In the genomic region with DNA sequence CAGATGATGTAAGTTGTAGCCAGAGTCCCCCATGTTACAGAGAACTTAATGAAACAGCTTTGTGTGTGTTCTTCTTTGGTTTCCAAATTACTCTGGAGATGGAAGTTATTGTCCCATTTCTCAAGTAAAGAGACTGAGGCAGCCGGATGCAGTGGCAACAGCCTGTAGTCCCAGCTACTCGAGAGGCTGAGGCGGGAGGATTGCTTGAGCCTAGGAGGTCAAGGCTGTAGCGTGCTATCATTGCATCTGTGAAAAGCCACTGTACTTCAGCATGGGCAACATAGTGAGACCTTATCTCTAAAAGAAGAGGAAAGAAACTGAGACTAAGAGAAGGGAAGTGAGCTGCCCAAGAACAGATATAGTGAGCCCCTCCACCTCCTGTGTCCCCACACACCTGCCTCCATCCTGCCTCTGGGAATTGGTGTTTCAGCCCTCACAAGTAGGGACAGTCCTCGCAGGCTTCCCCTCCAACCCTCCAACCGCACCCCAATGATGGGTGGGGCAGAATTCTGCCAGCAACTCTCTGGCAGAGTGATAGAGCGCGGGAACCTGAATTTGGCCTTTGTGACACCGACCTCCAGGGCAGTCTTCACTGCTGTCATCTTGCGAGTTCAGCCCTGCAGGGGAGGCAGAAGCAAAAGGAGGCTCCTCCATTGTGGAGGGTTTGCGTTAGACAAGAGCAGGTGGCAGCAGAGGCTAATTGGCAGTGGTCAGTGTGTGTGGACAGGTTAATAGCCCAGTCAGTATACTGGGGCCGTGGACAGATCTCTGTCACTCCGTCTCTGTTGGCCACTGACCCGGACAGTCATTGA, we compare ENCODE assay signal across 9 cellular contexts. TPM values are rescaled to one million over a fixed set of nuclear protein-coding genes. Genes with fewer than 3 reads are reported as not detected.
DNase-seq lines count a peak whose midpoint lies in the region; ATAC-seq, FAIRE-seq and TF ChIP-seq lines count a peak whose summit lies in the region.
"Had no signal": no experiment of that assay in that cellular context is flagged by ENCODE, and none has a peak within 500 bp of the region (broad histone marks: within the 10 kb centered on the region; RNA-seq: fewer than 3 reads in every experiment).

No MANE protein-coding gene starts in this region.

- H3K36me3 ChIP-seq in heart left ventricle (peaks cover 0 to under 1% (median 0%) of the 10 kb centered on the region in 9 donors), HepG2 (replicated peaks in 1 of 2; ENCODE audit: control insufficient read depth in 1 of 2, insufficient read depth in 2 of 2, low read length in 2 of 2) (peaks cover 5 to 10% of the 10 kb centered on the region in 2 experiments; a peak in 4 of 5 replicates)

- intact Hi-C loops in heart left ventricle (cut with DNase I) (loop anchor here in 5 of 10 donors (2.0 kb wide), 2 partner anchors 15 to 21 kb away; partner anchors contain the start of gene LGALS1 (in 4 of the 5)), left cardiac atrium (cut with DNase I) (no loop called here), HepG2 (cut with micrococcal nuclease; ENCODE audit: unreplicated experiment) (loop anchor here (10.0 kb wide), 1 partner anchor 145 kb away; the partner anchor contains the start of gene GCAT)

- TF ChIP-seq RAD21 in HepG2 (CRISPR knock-in tag; IDR thresholded peaks at IDR 0.05) = no peak

- peak overlapping the region; percentile 94 for H3K4me2 ChIP-seq in HepG2 (ENCODE audit: low read depth, low read length)

- TF ChIP-seq POLR2A in heart left ventricle (IDR thresholded peaks at IDR 0.05) = no peak
- TF ChIP-seq POLR2A in HepG2 (IDR thresholded peaks at IDR 0.05; ENCODE audit: insufficient read depth in 1 of 2, low read depth in 2 of 2, low read length in 2 of 2) = no peak

- peaks cover 7 to 15% of the 10 kb centered on the region in 2 donors for H3K36me3 Mint-ChIP-seq in activated naive CD4-positive, alpha-beta T cell treated with anti-CD3 and anti-CD28 coated beads, Interleukin-2, amount 50 U/mL, for 72 hours
- H3K36me3 Mint-ChIP-seq in type B pancreatic cell = no peaks in the 10 kb centered on the region

- no TSS peak for BruUV-seq in HepG2 (replicated peaks; lab: Mats Ljungman, UMichigan)

- no peaks in the 10 kb centered on the region for H3K27me3 ChIP-seq in heart left ventricle
- H3K27me3 ChIP-seq in HepG2 (ENCODE audit: control insufficient read depth in 1 of 2, insufficient read depth in 2 of 2, low read length in 2 of 2) = no peaks in the 10 kb centered on the region; a peak in 1 of 5 replicates

- POLR2A ChIA-PET in HepG2 (lab: Yijun Ruan, JAX) = interaction anchor here (0.9 to 11.2 kb wide), 7 partner anchors 9 to 72 kb away, joined by 3 to 242 read pairs (median 36); partner anchors contain the start of genes GGA1, LGALS1, NOL12 and SH3BP1

- H2AFZ ChIP-seq in HepG2 (ENCODE audit: low read length) = no peak overlapping the region

- H3K4me1 ChIP-seq in heart left ventricle (peaks cover 0 to 62% (median 43%) of the 10 kb centered on the region in 12 donors), HepG2 (ENCODE audit: insufficient read depth, low read length) (peaks cover 61% of the 10 kb centered on the region)

- TF ChIP-seq CTCF in heart left ventricle (IDR thresholded peaks at IDR 0.05) (no peak), HepG2 (CRISPR knock-in tag; IDR thresholded peaks at IDR 0.05) (no peak), type B pancreatic cell (conservative IDR thresholded peaks at IDR 0.05) (no peak), omental fat pad (IDR thresholded peaks at IDR 0.05) (no peak)

- H3K4me1 Mint-ChIP-seq in type B pancreatic cell (ENCODE audit: unreplicated experiment) = peaks cover 41% of the 10 kb centered on the region

- peak overlapping the region; percentile 83 for H3K4me3 Mint-ChIP-seq in type B pancreatic cell

- H3K4me3 ChIP-seq in heart left ventricle (peak overlapping the region in 10 of 12 donors; percentile 51 to 86 (median 66)), HepG2 (replicated peaks in 1 of 3; ENCODE audit: insufficient read depth in 1 of 3, low read depth in 2 of 3, low read length in 3 of 3) (peak overlapping the region; percentile 75 to 97 (median 94))

- FAIRE-seq in HepG2 (lab: Jason Lieb, UNC) = no peak

- no peaks in the 10 kb centered on the region for H3K27me3 Mint-ChIP-seq in type B pancreatic cell

- CTCF ChIA-PET in HepG2 (lab: Yijun Ruan, JAX; ENCODE audit: low intra/inter-chr PET ratio, low total read pairs) = interaction anchor here (1.8 to 1.9 kb wide), 2 partner anchors 21 to 22 kb away, joined by 3 to 7 read pairs; no protein-coding TSS in a partner anchor

- DNase-seq in heart left ventricle (no peak), left cardiac atrium (no peak), HepG2 (ENCODE audit: low spot score) (no peak), type B pancreatic cell (ENCODE audit: extremely low spot score, unreplicated experiment) (no peak), caudate nucleus (lab: John Stamatoyannopoulos, UW) (no peak), omental fat pad (ENCODE audit: low spot score) (no peak)
- no peak for DNase-seq in activated naive CD4-positive, alpha-beta T cell treated with anti-CD3 and anti-CD28 coated beads, Interleukin-2, amount 50 U/mL, for 72 hours (ENCODE audit: low spot score in 2 of 2)
- DNase-seq: NCI-H1436 treated with DMSO at 0.1 percent for 48 hours had no signal

- ATAC-seq in heart left ventricle = no peak
- ATAC-seq in left cardiac atrium = no peak
- no peak for ATAC-seq in activated naive CD4-positive, alpha-beta T cell treated with anti-CD3 and anti-CD28 coated beads, Interleukin-2, amount 50 U/mL, for 72 hours
- ATAC-seq in HepG2 = no peak
- ATAC-seq in HG03342 (IDR thresholded peaks at IDR 0.05; ENCODE audit: unreplicated experiment) = no peak
- no peak for ATAC-seq in omental fat pad (ENCODE audit: low FRiP score)

- in situ Hi-C loops in HepG2 (cut with HindIII; ENCODE audit: extremely low pct_ligation_motif_present, low pct_unique_long_range_greater_than_20kb) = no loop called here

- no peak for TF ChIP-seq EP300 in HepG2 (IDR thresholded peaks at IDR 0.05; ENCODE audit: low read depth in 2 of 2, low read length in 2 of 2)
- TF ChIP-seq EP300 in HepG2 (CRISPR knock-in tag; IDR thresholded peaks at IDR 0.05; ENCODE audit: borderline replicate concordance) = no peak

- peak overlapping the region; percentile 92 for H3K9ac ChIP-seq in HepG2 (ENCODE audit: insufficient read depth, low read depth, low read length)

- H3K27ac Mint-ChIP-seq in activated naive CD4-positive, alpha-beta T cell treated with anti-CD3 and anti-CD28 coated beads, Interleukin-2, amount 50 U/mL, for 72 hours = peak overlapping the region; percentile 32 to 89
- H3K27ac Mint-ChIP-seq in type B pancreatic cell = peak overlapping the region; percentile 91

- peaks cover 48% of the 10 kb centered on the region for H4K20me1 ChIP-seq in HepG2 (ENCODE audit: insufficient read depth, low read length)

- H3K9me3 ChIP-seq in heart left ventricle (no peaks in the 10 kb centered on the region), HepG2 (ENCODE audit: low read length) (no peaks in the 10 kb centered on the region)

- H3K9me3 Mint-ChIP-seq in activated naive CD4-positive, alpha-beta T cell treated with anti-CD3 and anti-CD28 coated beads, Interleukin-2, amount 50 U/mL, for 72 hours = no peaks in the 10 kb centered on the region
- H3K9me3 Mint-ChIP-seq in type B pancreatic cell = no peaks in the 10 kb centered on the region

- H3K27ac ChIP-seq in heart left ventricle = peak overlapping the region in 6 of 12 donors; percentile 51 to 87 (median 73)
- peak overlapping the region; percentile 93 for H3K27ac ChIP-seq in HepG2 (ENCODE audit: extremely low read length, insufficient read depth, low read length)
- H3K27ac ChIP-seq in caudate nucleus (ENCODE audit: low read depth, low read length) = no peak overlapping the region

- H3K79me2 ChIP-seq in HepG2 (ENCODE audit: insufficient read depth, low read length) = peaks cover 61% of the 10 kb centered on the region

- 80 to 83% (median 82%) methylated on average over 14 of the region's 14 CpGs for WGBS in heart left ventricle, 4 donors
- WGBS in HepG2 (ENCODE audit: low lambda C conversion rate) = 40% methylated on average over 14 of the region's 14 CpGs

RNA-seq across cellular contexts. Expression of gene PDXP, which starts 1.6 kb away (rescaled TPM):
- total RNA-seq in heart left ventricle (10 to 100 TPM; 15.2 to 33.1 (median 25.9) TPM), left cardiac atrium (10 to 100 TPM; 17.3 to 17.5 TPM), HepG2 (2016; rRNA removed; fragmentation: Illumina TruSeq; extraction: Trizol) (46.1 and 58.2 TPM in 2 replicates), type B pancreatic cell (ENCODE audit: low replicate concordance) (15.6 and 30.2 TPM in 2 replicates), omental fat pad (1 to 10 TPM; 3.8 to 5.4 (median 4.3) TPM)
- polyA plus RNA-seq in heart left ventricle (10 to 100 TPM; 12.8 to 36.4 TPM), HepG2 (2011; rRNA removed) (70.6 and 85.3 TPM in 2 replicates)
- 10 to 100 TPM; 34.5 to 38.2 TPM for total RNA-seq in activated naive CD4-positive, alpha-beta T cell treated with anti-CD3 and anti-CD28 coated beads, Interleukin-2, amount 50 U/mL, for 72 hours
- 62.9 and 64.6 TPM in 2 replicates for total RNA-seq in HepG2 (2016; cell fraction: cytosol; rRNA removed; fragmentation: Illumina TruSeq; extraction: Trizol; ENCODE audit: low read depth)
- 45.3 and 56.4 TPM in 2 replicates for total RNA-seq in HepG2 (2016; cell fraction: insoluble cytoplasmic fraction; rRNA removed; fragmentation: Illumina TruSeq; extraction: Trizol)
- 118 and 121 TPM in 2 replicates for total RNA-seq in HepG2 (2016; cell fraction: membrane; rRNA removed; fragmentation: Illumina TruSeq; extraction: Trizol)
- total RNA-seq in HepG2 (2016; cell fraction: nucleus; rRNA removed; fragmentation: Illumina TruSeq; extraction: Trizol) = 25.4 and 29.3 TPM in 2 replicates
- polyA plus RNA-seq in HepG2 (2011; cell fraction: cytosol; rRNA removed) = 84.8 and 95.4 TPM in 2 replicates
- polyA plus RNA-seq in HepG2 (2011; cell fraction: nucleus; rRNA removed) = 35.1 and 40.0 TPM in 2 replicates
- polyA plus RNA-seq in HepG2 (2012) = 56.1 and 70.1 TPM in 2 replicates
- 91.9 and 92.3 TPM in 2 replicates for polyA plus RNA-seq in HepG2 (2016; cell fraction: cytosol; fragmentation: Illumina TruSeq; extraction: Trizol; ENCODE audit: low read depth)
- 62.2 and 67.0 TPM in 2 replicates for polyA plus RNA-seq in HepG2 (2016; cell fraction: insoluble cytoplasmic fraction; fragmentation: Illumina TruSeq; extraction: Trizol; ENCODE audit: low read depth)
- 136 and 141 TPM in 2 replicates for polyA plus RNA-seq in HepG2 (2016; cell fraction: membrane; fragmentation: Illumina TruSeq; extraction: Trizol; ENCODE audit: low read depth)
- 55.6 and 56.4 TPM in 2 replicates for polyA plus RNA-seq in HepG2 (2016; cell fraction: nucleus; fragmentation: Illumina TruSeq; extraction: Trizol; ENCODE audit: insufficient read depth, low read depth)
- polyA minus RNA-seq in HepG2 (2011; rRNA and poly(A)+ RNA removed; ENCODE audit: low replicate concordance) = 51.1 and 129 TPM in 2 replicates
- polyA minus RNA-seq in HepG2 (2011; cell fraction: cytosol; rRNA and poly(A)+ RNA removed) = 45.3 and 51.1 TPM in 2 replicates
- 11.2 and 19.6 TPM in 2 replicates for polyA minus RNA-seq in HepG2 (2011; cell fraction: nucleus; rRNA and poly(A)+ RNA removed)

RNA-seq across cellular contexts. Expression of gene LGALS1, which starts 15.3 kb away (rescaled TPM):
- total RNA-seq in heart left ventricle = 1,000 to 10,000 TPM in 3 of 9 donors, 100 to 1,000 TPM in 6; 722 to 2,034 (median 903) TPM
- 1,000 to 10,000 TPM; 1,230 to 2,204 TPM for polyA plus RNA-seq in heart left ventricle
- 100 to 1,000 TPM; 599 to 917 TPM for total RNA-seq in left cardiac atrium
- total RNA-seq in activated naive CD4-positive, alpha-beta T cell treated with anti-CD3 and anti-CD28 coated beads, Interleukin-2, amount 50 U/mL, for 72 hours = 100 to 1,000 TPM; 362 to 981 TPM
- total RNA-seq in HepG2 (2016; rRNA removed; fragmentation: Illumina TruSeq; extraction: Trizol) = 103 and 124 TPM in 2 replicates
- 57.9 and 62.2 TPM in 2 replicates for total RNA-seq in HepG2 (2016; cell fraction: cytosol; rRNA removed; fragmentation: Illumina TruSeq; extraction: Trizol; ENCODE audit: low read depth)
- total RNA-seq in HepG2 (2016; cell fraction: insoluble cytoplasmic fraction; rRNA removed; fragmentation: Illumina TruSeq; extraction: Trizol) = 112 and 139 TPM in 2 replicates
- 82.6 and 91.4 TPM in 2 replicates for total RNA-seq in HepG2 (2016; cell fraction: membrane; rRNA removed; fragmentation: Illumina TruSeq; extraction: Trizol)
- 41.9 and 43.3 TPM in 2 replicates for total RNA-seq in HepG2 (2016; cell fraction: nucleus; rRNA removed; fragmentation: Illumina TruSeq; extraction: Trizol)
- polyA plus RNA-seq in HepG2 (2011; rRNA removed) = 858 and 969 TPM in 2 replicates
- polyA plus RNA-seq in HepG2 (2011; cell fraction: cytosol; rRNA removed) = 832 and 1,201 TPM in 2 replicates
- 345 and 371 TPM in 2 replicates for polyA plus RNA-seq in HepG2 (2011; cell fraction: nucleus; rRNA removed)
- 159 and 278 TPM in 2 replicates for polyA plus RNA-seq in HepG2 (2012)
- polyA plus RNA-seq in HepG2 (2016; cell fraction: cytosol; fragmentation: Illumina TruSeq; extraction: Trizol; ENCODE audit: low read depth) = 67.7 and 71.5 TPM in 2 replicates
- 127 and 134 TPM in 2 replicates for polyA plus RNA-seq in HepG2 (2016; cell fraction: insoluble cytoplasmic fraction; fragmentation: Illumina TruSeq; extraction: Trizol; ENCODE audit: low read depth)
- polyA plus RNA-seq in HepG2 (2016; cell fraction: membrane; fragmentation: Illumina TruSeq; extraction: Trizol; ENCODE audit: low read depth) = 86.0 and 88.7 TPM in 2 replicates
- 73.5 and 82.4 TPM in 2 replicates for polyA plus RNA-seq in HepG2 (2016; cell fraction: nucleus; fragmentation: Illumina TruSeq; extraction: Trizol; ENCODE audit: insufficient read depth, low read depth)
- polyA minus RNA-seq in HepG2 (2011; rRNA and poly(A)+ RNA removed; ENCODE audit: low replicate concordance) = 698 and 901 TPM in 2 replicates
- 108 and 111 TPM in 2 replicates for polyA minus RNA-seq in HepG2 (2011; cell fraction: cytosol; rRNA and poly(A)+ RNA removed)
- polyA minus RNA-seq in HepG2 (2011; cell fraction: nucleus; rRNA and poly(A)+ RNA removed) = 36.1 and 40.8 TPM in 2 replicates
- 1.8 and 235 TPM in 2 replicates for total RNA-seq in type B pancreatic cell (ENCODE audit: low replicate concordance)
- 1,000 to 10,000 TPM; 1,558 to 2,934 (median 2,167) TPM for total RNA-seq in omental fat pad

RNA-seq across cellular contexts. Expression of gene SH3BP1, which starts 20.6 kb away (rescaled TPM):
- 10 to 100 TPM in 1 of 9 donors, 1 to 10 TPM in 6, under 1 TPM in 2; 0.44 to 19.7 (median 2.0) TPM for total RNA-seq in heart left ventricle
- polyA plus RNA-seq in heart left ventricle = 1 to 10 TPM in 1 of 2 donors, under 1 TPM in 1; 1.00 to 2.2 TPM
- 1 to 10 TPM; 4.9 to 5.1 TPM for total RNA-seq in left cardiac atrium
- 10 to 100 TPM; 82.9 to 98.5 TPM for total RNA-seq in activated naive CD4-positive, alpha-beta T cell treated with anti-CD3 and anti-CD28 coated beads, Interleukin-2, amount 50 U/mL, for 72 hours
- 8.4 and 9.4 TPM in 2 replicates for total RNA-seq in HepG2 (2016; rRNA removed; fragmentation: Illumina TruSeq; extraction: Trizol)
- 5.6 and 6.0 TPM in 2 replicates for total RNA-seq in HepG2 (2016; cell fraction: cytosol; rRNA removed; fragmentation: Illumina TruSeq; extraction: Trizol; ENCODE audit: low read depth)
- total RNA-seq in HepG2 (2016; cell fraction: insoluble cytoplasmic fraction; rRNA removed; fragmentation: Illumina TruSeq; extraction: Trizol) = 6.3 and 8.5 TPM in 2 replicates
- 9.2 and 11.0 TPM in 2 replicates for total RNA-seq in HepG2 (2016; cell fraction: membrane; rRNA removed; fragmentation: Illumina TruSeq; extraction: Trizol)
- 6.6 and 9.5 TPM in 2 replicates for total RNA-seq in HepG2 (2016; cell fraction: nucleus; rRNA removed; fragmentation: Illumina TruSeq; extraction: Trizol)
- polyA plus RNA-seq in HepG2 (2011; rRNA removed) = 15.7 and 18.5 TPM in 2 replicates
- polyA plus RNA-seq in HepG2 (2011; cell fraction: cytosol; rRNA removed) = 7.3 and 12.2 TPM in 2 replicates
- 56.4 and 86.5 TPM in 2 replicates for polyA plus RNA-seq in HepG2 (2011; cell fraction: nucleus; rRNA removed)
- 23.6 and 27.1 TPM in 2 replicates for polyA plus RNA-seq in HepG2 (2012)
- 7.5 and 7.7 TPM in 2 replicates for polyA plus RNA-seq in HepG2 (2016; cell fraction: cytosol; fragmentation: Illumina TruSeq; extraction: Trizol; ENCODE audit: low read depth)
- 11.5 and 13.3 TPM in 2 replicates for polyA plus RNA-seq in HepG2 (2016; cell fraction: insoluble cytoplasmic fraction; fragmentation: Illumina TruSeq; extraction: Trizol; ENCODE audit: low read depth)
- polyA plus RNA-seq in HepG2 (2016; cell fraction: membrane; fragmentation: Illumina TruSeq; extraction: Trizol; ENCODE audit: low read depth) = 12.3 and 13.5 TPM in 2 replicates
- 17.9 and 27.8 TPM in 2 replicates for polyA plus RNA-seq in HepG2 (2016; cell fraction: nucleus; fragmentation: Illumina TruSeq; extraction: Trizol; ENCODE audit: insufficient read depth, low read depth)
- polyA minus RNA-seq in HepG2 (2011; rRNA and poly(A)+ RNA removed; ENCODE audit: low replicate concordance) = 1.6 and 9.8 TPM in 2 replicates
- polyA minus RNA-seq in HepG2 (2011; cell fraction: cytosol; rRNA and poly(A)+ RNA removed) = 6.4 and 9.8 TPM in 2 replicates
- polyA minus RNA-seq in HepG2 (2011; cell fraction: nucleus; rRNA and poly(A)+ RNA removed) = 7.9 and 15.4 TPM in 2 replicates
- 30.0 and 31.1 TPM in 2 replicates for total RNA-seq in type B pancreatic cell (ENCODE audit: low replicate concordance)
- 10 to 100 TPM in 1 of 4 donors, 1 to 10 TPM in 3; 3.6 to 11.5 (median 8.2) TPM for total RNA-seq in omental fat pad

RNA-seq across cellular contexts. Expression of gene NOL12, which starts 26.0 kb away (rescaled TPM):
- total RNA-seq in heart left ventricle = 10 to 100 TPM in 8 of 9 donors, 1 to 10 TPM in 1; 8.0 to 16.3 (median 13.8) TPM
- 10 to 100 TPM; 16.8 to 29.2 TPM for polyA plus RNA-seq in heart left ventricle
- total RNA-seq in left cardiac atrium = 10 to 100 TPM; 13.7 TPM
- 10 to 100 TPM; 24.0 to 42.1 TPM for total RNA-seq in activated naive CD4-positive, alpha-beta T cell treated with anti-CD3 and anti-CD28 coated beads, Interleukin-2, amount 50 U/mL, for 72 hours
- 27.5 and 31.4 TPM in 2 replicates for total RNA-seq in HepG2 (2016; rRNA removed; fragmentation: Illumina TruSeq; extraction: Trizol)
- total RNA-seq in HepG2 (2016; cell fraction: cytosol; rRNA removed; fragmentation: Illumina TruSeq; extraction: Trizol; ENCODE audit: low read depth) = 16.8 and 19.1 TPM in 2 replicates
- total RNA-seq in HepG2 (2016; cell fraction: insoluble cytoplasmic fraction; rRNA removed; fragmentation: Illumina TruSeq; extraction: Trizol) = 32.5 and 33.9 TPM in 2 replicates
- total RNA-seq in HepG2 (2016; cell fraction: membrane; rRNA removed; fragmentation: Illumina TruSeq; extraction: Trizol) = 15.1 and 15.8 TPM in 2 replicates
- total RNA-seq in HepG2 (2016; cell fraction: nucleus; rRNA removed; fragmentation: Illumina TruSeq; extraction: Trizol) = 16.0 and 18.3 TPM in 2 replicates
- polyA plus RNA-seq in HepG2 (2011; rRNA removed) = 11.8 and 14.3 TPM in 2 replicates
- 10.6 and 13.4 TPM in 2 replicates for polyA plus RNA-seq in HepG2 (2011; cell fraction: cytosol; rRNA removed)
- polyA plus RNA-seq in HepG2 (2011; cell fraction: nucleus; rRNA removed) = 22.9 and 24.1 TPM in 2 replicates
- 7.3 and 8.5 TPM in 2 replicates for polyA plus RNA-seq in HepG2 (2012)
- polyA plus RNA-seq in HepG2 (2016; cell fraction: cytosol; fragmentation: Illumina TruSeq; extraction: Trizol; ENCODE audit: low read depth) = 11.0 and 12.6 TPM in 2 replicates
- 33.1 and 34.7 TPM in 2 replicates for polyA plus RNA-seq in HepG2 (2016; cell fraction: insoluble cytoplasmic fraction; fragmentation: Illumina TruSeq; extraction: Trizol; ENCODE audit: low read depth)
- polyA plus RNA-seq in HepG2 (2016; cell fraction: membrane; fragmentation: Illumina TruSeq; extraction: Trizol; ENCODE audit: low read depth) = 11.4 and 13.2 TPM in 2 replicates
- 32.5 and 32.7 TPM in 2 replicates for polyA plus RNA-seq in HepG2 (2016; cell fraction: nucleus; fragmentation: Illumina TruSeq; extraction: Trizol; ENCODE audit: insufficient read depth, low read depth)
- 17.5 and 18.0 TPM in 2 replicates for polyA minus RNA-seq in HepG2 (2011; rRNA and poly(A)+ RNA removed; ENCODE audit: low replicate concordance)
- polyA minus RNA-seq in HepG2 (2011; cell fraction: cytosol; rRNA and poly(A)+ RNA removed) = 6.7 and 8.4 TPM in 2 replicates
- polyA minus RNA-seq in HepG2 (2011; cell fraction: nucleus; rRNA and poly(A)+ RNA removed) = 18.2 and 19.4 TPM in 2 replicates
- total RNA-seq in type B pancreatic cell (ENCODE audit: low replicate concordance) = 18.5 and 23.9 TPM in 2 replicates
- total RNA-seq in omental fat pad = 10 to 100 TPM; 16.4 to 34.8 (median 21.4) TPM

RNA-seq across cellular contexts. Expression of gene TRIOBP, which starts 36.7 kb away (rescaled TPM):
- 100 to 1,000 TPM in 4 of 9 donors, 10 to 100 TPM in 5; 67.9 to 147 (median 94.7) TPM for total RNA-seq in heart left ventricle
- polyA plus RNA-seq in heart left ventricle = 100 to 1,000 TPM in 1 of 2 donors, 10 to 100 TPM in 1; 54.9 to 119 TPM
- 100 to 1,000 TPM in 1 of 2 donors, 10 to 100 TPM in 1; 83.5 to 118 TPM for total RNA-seq in left cardiac atrium
- 10 to 100 TPM; 17.4 to 26.0 TPM for total RNA-seq in activated naive CD4-positive, alpha-beta T cell treated with anti-CD3 and anti-CD28 coated beads, Interleukin-2, amount 50 U/mL, for 72 hours
- total RNA-seq in HepG2 (2016; rRNA removed; fragmentation: Illumina TruSeq; extraction: Trizol) = 11.3 and 15.4 TPM in 2 replicates
- 7.1 and 8.1 TPM in 2 replicates for total RNA-seq in HepG2 (2016; cell fraction: cytosol; rRNA removed; fragmentation: Illumina TruSeq; extraction: Trizol; ENCODE audit: low read depth)
- 10.9 and 14.5 TPM in 2 replicates for total RNA-seq in HepG2 (2016; cell fraction: insoluble cytoplasmic fraction; rRNA removed; fragmentation: Illumina TruSeq; extraction: Trizol)
- 15.0 and 16.4 TPM in 2 replicates for total RNA-seq in HepG2 (2016; cell fraction: membrane; rRNA removed; fragmentation: Illumina TruSeq; extraction: Trizol)
- 12.3 and 18.6 TPM in 2 replicates for total RNA-seq in HepG2 (2016; cell fraction: nucleus; rRNA removed; fragmentation: Illumina TruSeq; extraction: Trizol)
- 6.1 and 10.1 TPM in 2 replicates for polyA plus RNA-seq in HepG2 (2011; rRNA removed)
- polyA plus RNA-seq in HepG2 (2011; cell fraction: cytosol; rRNA removed) = 5.6 and 8.0 TPM in 2 replicates
- 19.7 and 19.9 TPM in 2 replicates for polyA plus RNA-seq in HepG2 (2011; cell fraction: nucleus; rRNA removed)
- 7.0 TPM in 2 replicates for polyA plus RNA-seq in HepG2 (2012)
- polyA plus RNA-seq in HepG2 (2016; cell fraction: cytosol; fragmentation: Illumina TruSeq; extraction: Trizol; ENCODE audit: low read depth) = 7.6 and 8.0 TPM in 2 replicates
- 12.7 and 16.2 TPM in 2 replicates for polyA plus RNA-seq in HepG2 (2016; cell fraction: insoluble cytoplasmic fraction; fragmentation: Illumina TruSeq; extraction: Trizol; ENCODE audit: low read depth)
- 12.7 and 14.1 TPM in 2 replicates for polyA plus RNA-seq in HepG2 (2016; cell fraction: membrane; fragmentation: Illumina TruSeq; extraction: Trizol; ENCODE audit: low read depth)
- polyA plus RNA-seq in HepG2 (2016; cell fraction: nucleus; fragmentation: Illumina TruSeq; extraction: Trizol; ENCODE audit: insufficient read depth, low read depth) = 21.7 and 21.8 TPM in 2 replicates
- polyA minus RNA-seq in HepG2 (2011; rRNA and poly(A)+ RNA removed; ENCODE audit: low replicate concordance) = 23.8 and 48.7 TPM in 2 replicates
- polyA minus RNA-seq in HepG2 (2011; cell fraction: cytosol; rRNA and poly(A)+ RNA removed) = 4.7 and 7.0 TPM in 2 replicates
- polyA minus RNA-seq in HepG2 (2011; cell fraction: nucleus; rRNA and poly(A)+ RNA removed) = 13.6 and 16.2 TPM in 2 replicates
- total RNA-seq in type B pancreatic cell (ENCODE audit: low replicate concordance) = 42.9 and 47.0 TPM in 2 replicates
- 100 to 1,000 TPM in 1 of 4 donors, 10 to 100 TPM in 3; 79.2 to 179 (median 82.8) TPM for total RNA-seq in omental fat pad
